ENCODE assay signal across 16 cellular contexts in the genomic region with DNA sequence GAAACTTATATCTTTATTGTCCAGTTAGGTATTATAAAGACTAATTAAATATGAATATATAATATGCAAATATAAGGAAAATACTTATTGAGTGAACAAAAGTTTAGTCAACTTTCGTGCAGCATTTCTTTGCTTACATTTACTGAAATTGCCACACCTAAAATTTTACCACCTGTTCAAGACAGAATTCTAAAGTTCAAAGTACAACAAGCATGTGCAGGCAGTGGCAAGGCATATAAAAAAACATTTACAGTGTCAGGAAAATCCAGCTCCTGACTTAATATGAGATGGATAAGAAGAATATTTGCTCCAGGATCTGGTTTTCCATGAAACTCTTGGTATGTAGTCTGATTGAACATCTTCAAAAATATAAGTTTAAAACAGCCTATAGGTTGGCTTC. TPM values are rescaled to one million over a fixed set of nuclear protein-coding genes. Genes with fewer than 3 reads are reported as not detected.
DNase-seq lines count a peak whose midpoint lies in the region; TF ChIP-seq lines count a peak whose summit lies in the region.
"Had no signal": no experiment of that assay in that cellular context is flagged by ENCODE, and none has a peak within 500 bp of the region (broad histone marks: within the 10 kb centered on the region; RNA-seq: fewer than 3 reads in every experiment).

No MANE protein-coding gene starts in this region.

- H3K4me3 ChIP-seq in duodenal mucosa (ENCODE audit: low read depth in 1 of 2, low read length in 2 of 2) (peak overlapping the region; percentile 34 to 60), mesodermal cell (ENCODE audit: extremely low read depth, insufficient read depth, low read length, poor library complexity, severe bottlenecking) (peak overlapping the region; percentile 14), suprapubic skin (peak overlapping the region; percentile 20), A673 (ENCODE audit: low read depth, low read length, poor library complexity, severe bottlenecking) (no peak overlapping the region)
- H3K4me3 ChIP-seq: BLaER1 had no signal

- peaks cover 17 to 29% of the 10 kb centered on the region in 2 donors for H3K36me3 ChIP-seq in duodenal mucosa (ENCODE audit: control insufficient read depth in 1 of 2, insufficient read depth in 2 of 2, low read length in 2 of 2)
- H3K36me3 ChIP-seq in mesodermal cell (ENCODE audit: control insufficient read depth, insufficient read depth, low read length), result peaks cover 48% of the 10 kb centered on the region
- peaks cover 27% of the 10 kb centered on the region for H3K36me3 ChIP-seq in suprapubic skin
- peaks cover 41% of the 10 kb centered on the region for H3K36me3 ChIP-seq in A673 (ENCODE audit: insufficient read depth, low read length, poor library complexity, severe bottlenecking)

- CTCF ChIA-PET in A673 (lab: Charles Lee), result no interaction called here

- H3K27me3 ChIP-seq in duodenal mucosa (ENCODE audit: control insufficient read depth in 1 of 2, insufficient read depth in 2 of 2, low read length in 2 of 2) (no peaks in the 10 kb centered on the region), suprapubic skin (no peaks in the 10 kb centered on the region), A673 (replicated peaks; ENCODE audit: insufficient read depth, low read depth, low read length, poor library complexity) (no peaks in the 10 kb centered on the region)
- H3K27me3 ChIP-seq: BLaER1 had no signal

- BruUV-seq in A673 (replicated peaks; lab: Mats Ljungman, UMichigan), result no TSS peak

- TF ChIP-seq POLR2A in suprapubic skin (IDR thresholded peaks at IDR 0.05), result no peak

- TF ChIP-seq CTCF in suprapubic skin (IDR thresholded peaks at IDR 0.05) (no peak), A673 (conservative IDR thresholded peaks at IDR 0.05; ENCODE audit: low read depth, low read length) (no peak)

- intact Hi-C loops in A673 (cut with micrococcal nuclease; ENCODE audit: unreplicated experiment), result no loop called here

- H3K4me1 ChIP-seq in duodenal mucosa (ENCODE audit: control insufficient read depth in 1 of 2, insufficient read depth in 2 of 2, low read length in 2 of 2) (peaks cover 27 to 34% of the 10 kb centered on the region in 2 donors), mesodermal cell (ENCODE audit: control insufficient read depth, insufficient read depth, low read length, poor library complexity, severe bottlenecking) (peaks cover 13% of the 10 kb centered on the region), suprapubic skin (peaks cover 56% of the 10 kb centered on the region), A673 (ENCODE audit: insufficient read depth, low read length, poor library complexity, severe bottlenecking) (peaks cover 28% of the 10 kb centered on the region)

- no peak for TF ChIP-seq EP300 in suprapubic skin (IDR thresholded peaks at IDR 0.05)

- H3K9ac ChIP-seq in duodenal mucosa (ENCODE audit: low read depth in 1 of 2, low read length in 2 of 2), result peak overlapping the region in 1 of 2 donors; percentile 58
- H3K9ac ChIP-seq: BLaER1 had no signal

- WGBS in mesodermal cell (ENCODE audit: insufficient coverage in 2 of 2), 2 experiments, result 86% methylated on average over 1 of the region's 1 CpG; no CpG with 5 or more reads in 1 of the 2 experiments
- 33% methylated on average over 1 of the region's 1 CpG for WGBS in suprapubic skin

- DNase-seq in LoVo (ENCODE audit: low spot score) (peak; percentile 64), suprapubic skin (ENCODE audit: low spot score in 2 of 2) (no peak), SW480 (ENCODE audit: low spot score) (no peak), A673 (ENCODE audit: low spot score) (no peak), midbrain (lab: John Stamatoyannopoulos, UW) (no peak)
- no peak for DNase-seq in stimulated activated naive CD4-positive, alpha-beta T cell treated with Interleukin-2 at 50 U/mL for 16 hours (lab: John Stamatoyannopoulos, UW)
- DNase-seq: activated CD4-positive, alpha-beta memory T cell treated with anti-CD3 and anti-CD28 coated beads, Interleukin-2, amount 10 ng/mL, durations not matched to agents 7 days and 5 days; activated naive CD4-positive, alpha-beta T cell treated with anti-CD3 and anti-CD28 coated beads for 36 hours; DMS 273 treated with DMSO at 0.1 percent for 48 hours; effector memory CD4-positive, alpha-beta T cell; islet precursor cell; NCI-H1436; stimulated activated naive CD8-positive, alpha-beta T cell treated with anti-CD3 and anti-CD28 coated beads, Interleukin-15, amount 100 ng/mL, for 72 hours had no signal

- POLR2A ChIA-PET in A673 (lab: Charles Lee; ENCODE audit: low non-redundant PET), result no interaction called here

- H3K9me3 ChIP-seq in duodenal mucosa (ENCODE audit: control insufficient read depth in 1 of 2, low read length in 2 of 2) (no peaks in the 10 kb centered on the region), mesodermal cell (ENCODE audit: control insufficient read depth, low read length) (no peaks in the 10 kb centered on the region), suprapubic skin (no peaks in the 10 kb centered on the region), A673 (ENCODE audit: low read depth, low read length, poor library complexity, severe bottlenecking) (no peaks in the 10 kb centered on the region)
- H3K9me3 ChIP-seq: BLaER1 had no signal

- H3K27ac ChIP-seq in duodenal mucosa (ENCODE audit: low read depth, low read length) (no peak overlapping the region), mesodermal cell (ENCODE audit: low read depth, low read length, severe bottlenecking) (no peak overlapping the region), suprapubic skin (peak overlapping the region; percentile 12), A673 (ENCODE audit: low read depth, low read length, poor library complexity, severe bottlenecking) (no peak overlapping the region)
- H3K27ac ChIP-seq: BLaER1 had no signal

RNA-seq across cellular contexts. Expression of gene ITPRID2, which starts 4.8 kb away (rescaled TPM):
- polyA plus RNA-seq in mesodermal cell (2013, experiment 1 of 2), result 126 TPM
- 120 TPM for polyA plus RNA-seq in mesodermal cell (2013, experiment 2 of 2)
- total RNA-seq in suprapubic skin (100 to 1,000 TPM; 172 to 288 (median 242) TPM), A673 (2021) (141 and 149 TPM in 2 replicates)
